ENCODE assay signal across 34 cellular contexts in genomic region chr12:22357531-22357930, GRCh38. TPM values are rescaled to one million over a fixed set of nuclear protein-coding genes. Genes with fewer than 3 reads are reported as not detected.
A peak's percentile ranks its signal among the peaks of the same experiment; 100 is the strongest.
DNase-seq lines count a peak whose midpoint lies in the region; ATAC-seq, FAIRE-seq and TF ChIP-seq lines count a peak whose summit lies in the region.
"Had no signal": no experiment of that assay in that cellular context is flagged by ENCODE, and none has a peak within 500 bp of the region (broad histone marks: within the 10 kb centered on the region; RNA-seq: fewer than 3 reads in every experiment).

No MANE protein-coding gene starts in this region.

- H3K4me3 ChIP-seq in HepG2 (replicated peaks in 1 of 3; ENCODE audit: insufficient read depth in 1 of 3, low read depth in 2 of 3, low read length in 3 of 3) (no peak overlapping the region), right lobe of liver (no peak overlapping the region)
- H3K4me3 ChIP-seq: A549; BLaER1; BLaER1 treated with 17β-estradiol and CSF1 and Interleukin-3, amounts not matched to agents 10 nM and 100 nM had no signal

- BruUV-seq in HepG2 (replicated peaks; lab: Mats Ljungman, UMichigan) = no TSS peak

- POLR2A ChIA-PET in HepG2 (lab: Yijun Ruan, JAX) = no interaction called here

- H3K9ac ChIP-seq in HepG2 (ENCODE audit: insufficient read depth, low read depth, low read length) = no peak overlapping the region
- H3K9ac ChIP-seq: BLaER1; BLaER1 treated with 17β-estradiol and CSF1 and Interleukin-3, amounts not matched to agents 10 nM and 100 nM had no signal

- H3K36me3 ChIP-seq in HepG2 (replicated peaks in 1 of 2; ENCODE audit: control insufficient read depth in 1 of 2, insufficient read depth in 2 of 2, low read length in 2 of 2) = no peaks in the 10 kb centered on the region
- H3K36me3 ChIP-seq in right lobe of liver = no peaks in the 10 kb centered on the region
- H3K36me3 ChIP-seq: BE2C; BLaER1; BLaER1 treated with 17β-estradiol and CSF1 and Interleukin-3, amounts not matched to agents 10 nM and 100 nM had no signal

- H2AFZ ChIP-seq in HepG2 (ENCODE audit: low read length) = no peak overlapping the region

- TF ChIP-seq CTCF in HepG2 (CRISPR knock-in tag; IDR thresholded peaks at IDR 0.05) (no peak), right lobe of liver (IDR thresholded peaks at IDR 0.05) (no peak)

- H3K9me3 ChIP-seq in HepG2 (ENCODE audit: low read length) (no peaks in the 10 kb centered on the region), right lobe of liver (no peaks in the 10 kb centered on the region)
- H3K9me3 ChIP-seq: A549; BE2C; BLaER1; BLaER1 treated with 17β-estradiol and CSF1 and Interleukin-3, amounts not matched to agents 10 nM and 100 nM; Caco-2 had no signal

- in situ Hi-C loops in HepG2 (cut with HindIII; ENCODE audit: extremely low pct_ligation_motif_present, low pct_unique_long_range_greater_than_20kb) = no loop called here

- ATAC-seq in HepG2 = no peak
- ATAC-seq in right lobe of liver = no peak
- ATAC-seq: A549; CD8-positive, alpha-beta T cell had no signal

- TF ChIP-seq EP300 in HepG2 (IDR thresholded peaks at IDR 0.05; ENCODE audit: low read depth in 2 of 2, low read length in 2 of 2) (no peak), HepG2 (CRISPR knock-in tag; IDR thresholded peaks at IDR 0.05; ENCODE audit: borderline replicate concordance) (no peak)

- H3K27ac ChIP-seq in HepG2 (ENCODE audit: extremely low read length, insufficient read depth, low read length) (no peak overlapping the region), right lobe of liver (no peak overlapping the region)
- H3K27ac ChIP-seq: 22Rv1; A549; BLaER1; BLaER1 treated with 17β-estradiol and CSF1 and Interleukin-3, amounts not matched to agents 10 nM and 100 nM; C4-2B had no signal

- intact Hi-C loops in HepG2 (cut with micrococcal nuclease; ENCODE audit: unreplicated experiment) = no loop called here
- intact Hi-C loops in right lobe of liver (cut with DNase I) = no loop called here

- DNase-seq in HepG2 (ENCODE audit: low spot score) (no peak), right lobe of liver (no peak), SK-N-DZ (ENCODE audit: low spot score) (peak; percentile 95), RCC 7860 (ENCODE audit: low spot score) (no peak)
- DNase-seq: 8988T; ACHN; AML-193; BE2C; C1 segment of cervical spinal cord; Caco-2; Calu3; CD4-positive, alpha-beta memory T cell; CD4-positive, alpha-beta T cell; CD4-positive, CD25-positive, alpha-beta regulatory T cell; CD8-positive, alpha-beta memory T cell; CD8-positive, alpha-beta T cell; COR-L47; DMS 273 treated with DMSO at 0.1 percent for 48 hours; DMS153; DMS53; DMS79; DMS79 treated with DMSO at 0.1 percent for 48 hours; DND-41; EL had no signal

- FAIRE-seq in HepG2 (lab: Jason Lieb, UNC) = no peak
- FAIRE-seq in RCC 7860 (lab: Jason Lieb, UNC) = no peak
- FAIRE-seq: A549, D721Med had no signal

- TF ChIP-seq POLR2A in HepG2 (IDR thresholded peaks at IDR 0.05; ENCODE audit: insufficient read depth in 1 of 2, low read depth in 2 of 2, low read length in 2 of 2) = no peak
- no peak for TF ChIP-seq POLR2A in right lobe of liver (IDR thresholded peaks at IDR 0.05)

- no peaks in the 10 kb centered on the region for H4K20me1 ChIP-seq in HepG2 (ENCODE audit: insufficient read depth, low read length)
- H4K20me1 ChIP-seq: BLaER1; BLaER1 treated with 17β-estradiol and CSF1 and Interleukin-3, amounts not matched to agents 10 nM and 100 nM had no signal

- CTCF ChIA-PET in HepG2 (lab: Yijun Ruan, JAX; ENCODE audit: low intra/inter-chr PET ratio, low total read pairs) = no interaction called here

- H3K79me2 ChIP-seq in HepG2 (ENCODE audit: insufficient read depth, low read length) = no peaks in the 10 kb centered on the region

- no peak overlapping the region for H3K4me2 ChIP-seq in HepG2 (ENCODE audit: low read depth, low read length)
- H3K4me2 ChIP-seq: A549; BLaER1; BLaER1 treated with 17β-estradiol and CSF1 and Interleukin-3, amounts not matched to agents 10 nM and 100 nM had no signal

- H3K27me3 ChIP-seq in HepG2 (ENCODE audit: control insufficient read depth in 1 of 2, insufficient read depth in 2 of 2, low read length in 2 of 2) (no peaks in the 10 kb centered on the region), right lobe of liver (no peaks in the 10 kb centered on the region)
- H3K27me3 ChIP-seq: BE2C; BLaER1; BLaER1 treated with 17β-estradiol and CSF1 and Interleukin-3, amounts not matched to agents 10 nM and 100 nM had no signal

- TF ChIP-seq RAD21 in HepG2 (CRISPR knock-in tag; IDR thresholded peaks at IDR 0.05) = no peak

- H3K4me1 ChIP-seq in HepG2 (ENCODE audit: insufficient read depth, low read length) (no peaks in the 10 kb centered on the region), right lobe of liver (no peaks in the 10 kb centered on the region)
- H3K4me1 ChIP-seq: A549; BE2C; BLaER1; BLaER1 treated with 17β-estradiol and CSF1 and Interleukin-3, amounts not matched to agents 10 nM and 100 nM; Caco-2 had no signal

- 63% methylated on average over 3 of the region's 3 CpGs for WGBS in HepG2 (ENCODE audit: low lambda C conversion rate)
- WGBS in right lobe of liver (ENCODE audit: insufficient coverage, low coverage, low lambda C conversion rate, missing lambda C conversion rate) = 79% methylated on average over 3 of the region's 3 CpGs

TF ChIP-seq in HepG2, 621 proteins besides CTCF, POLR2A, EP300 and RAD21 (continues in another document):
- TF ChIP-seq FOXP4 (CRISPR knock-in tag; IDR thresholded peaks at IDR 0.05) (no peak), CEBPZ (IDR thresholded peaks at IDR 0.05; ENCODE audit: low read length) (no peak), HNRNPK (IDR thresholded peaks at IDR 0.05; ENCODE audit: low read depth, low read length, poor library complexity, severe bottlenecking) (peak; percentile 25)

RNA-seq across cellular contexts. Expression of gene ST8SIA1, which starts 23.0 kb away (rescaled TPM):
- total RNA-seq in HepG2 (2016; rRNA removed; fragmentation: Illumina TruSeq; extraction: Trizol) = not detected in 2 replicates
- total RNA-seq in HepG2 (2016; cell fraction: cytosol; rRNA removed; fragmentation: Illumina TruSeq; extraction: Trizol; ENCODE audit: low read depth) = not detected in 2 replicates
- not detected in 2 replicates for total RNA-seq in HepG2 (2016; cell fraction: insoluble cytoplasmic fraction; rRNA removed; fragmentation: Illumina TruSeq; extraction: Trizol)
- not detected in 2 replicates for total RNA-seq in HepG2 (2016; cell fraction: membrane; rRNA removed; fragmentation: Illumina TruSeq; extraction: Trizol)
- not detected in 2 replicates for total RNA-seq in HepG2 (2016; cell fraction: nucleus; rRNA removed; fragmentation: Illumina TruSeq; extraction: Trizol)
- polyA plus RNA-seq in HepG2 (2011; rRNA removed) = not detected in 2 replicates
- not detected in 2 replicates for polyA plus RNA-seq in HepG2 (2011; cell fraction: cytosol; rRNA removed)
- polyA plus RNA-seq in HepG2 (2011; cell fraction: nucleus; rRNA removed) = not detected in 2 replicates
- polyA plus RNA-seq in HepG2 (2012) = not detected in 2 replicates
- not detected in 2 replicates for polyA plus RNA-seq in HepG2 (2016; cell fraction: cytosol; fragmentation: Illumina TruSeq; extraction: Trizol; ENCODE audit: low read depth)
- polyA plus RNA-seq in HepG2 (2016; cell fraction: insoluble cytoplasmic fraction; fragmentation: Illumina TruSeq; extraction: Trizol; ENCODE audit: low read depth) = not detected in 2 replicates
- not detected in 2 replicates for polyA plus RNA-seq in HepG2 (2016; cell fraction: membrane; fragmentation: Illumina TruSeq; extraction: Trizol; ENCODE audit: low read depth)
- polyA plus RNA-seq in HepG2 (2016; cell fraction: nucleus; fragmentation: Illumina TruSeq; extraction: Trizol; ENCODE audit: insufficient read depth, low read depth) = not detected in 2 replicates
- polyA minus RNA-seq in HepG2 (2011; rRNA and poly(A)+ RNA removed; ENCODE audit: low replicate concordance) = 0.12 and 0.62 TPM in 2 replicates
- not detected in 2 replicates for polyA minus RNA-seq in HepG2 (2011; cell fraction: cytosol; rRNA and poly(A)+ RNA removed)
- not detected in 2 replicates for polyA minus RNA-seq in HepG2 (2011; cell fraction: nucleus; rRNA and poly(A)+ RNA removed)
- total RNA-seq in right lobe of liver = under 1 TPM in 3 of 6 experiments, not detected in 3; 0.16 to 0.37 (median 0.35) TPM
- polyA plus RNA-seq in SK-N-DZ (2014; cell fraction: cytosol; rRNA removed) = 46.8 and 53.2 TPM in 2 replicates
- polyA plus RNA-seq in SK-N-DZ (2014; cell fraction: nucleus; rRNA removed) = 79.5 and 84.9 TPM in 2 replicates
- total RNA-seq: A172, Caco-2, Calu3, Daoy had no signal
- polyA plus RNA-seq: BJ, CD14-positive monocyte had no signal
